Comparison of ENCODE assay signal across 1 cellular context in the genomic region with DNA sequence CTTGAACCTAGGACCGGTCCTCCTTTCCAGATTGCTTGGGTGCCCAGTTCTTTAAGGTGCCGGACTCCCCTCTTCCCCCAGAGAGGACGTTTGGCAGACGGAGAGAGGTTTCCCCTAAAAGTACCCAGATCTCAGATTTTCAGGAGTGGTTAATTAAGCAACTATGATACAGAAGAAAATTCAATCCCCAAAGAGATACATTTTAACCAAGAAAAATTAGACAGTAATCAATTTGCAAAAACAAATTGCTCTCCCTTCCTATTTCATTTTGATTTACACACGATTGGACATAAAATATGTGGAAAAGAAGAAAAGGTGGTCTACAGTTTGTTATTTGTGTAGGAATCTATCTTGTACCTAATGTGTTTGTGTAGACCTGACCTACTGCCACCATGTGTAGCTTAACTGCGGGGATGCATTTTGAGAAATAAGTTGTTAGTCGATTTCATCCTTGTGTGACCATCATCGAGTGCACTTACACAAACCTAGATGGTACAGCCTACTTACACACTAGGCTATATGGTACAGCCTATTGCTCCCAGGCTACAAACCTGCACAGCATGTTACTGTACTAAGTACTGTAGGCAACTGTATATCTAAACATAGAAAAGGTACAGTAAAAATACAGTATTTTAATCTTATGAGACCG.
A peak's percentile ranks its signal among the peaks of the same experiment; 100 is the strongest.
TF ChIP-seq lines count a peak whose summit lies in the region.

No MANE protein-coding gene starts in this region.

TF ChIP-seq in K562, 482 proteins besides CTCF, POLR2A, EP300 and RAD21 (continued from another document):
- TF ChIP-seq, protein P1, sequence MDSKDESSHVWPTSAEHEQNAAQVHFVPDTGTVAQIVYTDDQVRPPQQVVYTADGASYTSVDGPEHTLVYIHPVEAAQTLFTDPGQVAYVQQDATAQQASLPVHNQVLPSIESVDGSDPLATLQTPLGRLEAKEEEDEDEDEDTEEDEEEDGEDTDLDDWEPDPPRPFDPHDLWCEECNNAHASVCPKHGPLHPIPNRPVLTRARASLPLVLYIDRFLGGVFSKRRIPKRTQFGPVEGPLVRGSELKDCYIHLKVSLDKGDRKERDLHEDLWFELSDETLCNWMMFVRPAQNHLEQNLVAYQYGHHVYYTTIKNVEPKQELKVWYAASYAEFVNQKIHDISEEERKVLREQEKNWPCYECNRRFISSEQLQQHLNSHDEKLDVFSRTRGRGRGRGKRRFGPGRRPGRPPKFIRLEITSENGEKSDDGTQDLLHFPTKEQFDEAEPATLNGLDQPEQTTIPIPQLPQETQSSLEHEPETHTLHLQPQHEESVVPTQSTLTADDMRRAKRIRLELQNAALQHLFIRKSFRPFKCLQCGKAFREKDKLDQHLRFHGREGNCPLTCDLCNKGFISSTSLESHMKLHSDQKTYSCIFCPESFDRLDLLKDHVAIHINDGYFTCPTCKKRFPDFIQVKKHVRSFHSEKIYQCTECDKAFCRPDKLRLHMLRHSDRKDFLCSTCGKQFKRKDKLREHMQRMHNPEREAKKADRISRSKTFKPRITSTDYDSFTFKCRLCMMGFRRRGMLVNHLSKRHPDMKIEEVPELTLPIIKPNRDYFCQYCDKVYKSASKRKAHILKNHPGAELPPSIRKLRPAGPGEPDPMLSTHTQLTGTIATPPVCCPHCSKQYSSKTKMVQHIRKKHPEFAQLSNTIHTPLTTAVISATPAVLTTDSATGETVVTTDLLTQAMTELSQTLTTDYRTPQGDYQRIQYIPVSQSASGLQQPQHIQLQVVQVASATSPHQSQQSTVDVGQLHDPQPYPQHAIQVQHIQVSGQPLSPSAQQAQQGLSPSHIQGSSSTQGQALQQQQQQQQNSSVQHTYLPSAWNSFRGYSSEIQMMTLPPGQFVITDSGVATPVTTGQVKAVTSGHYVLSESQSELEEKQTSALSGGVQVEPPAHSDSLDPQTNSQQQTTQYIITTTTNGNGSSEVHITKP (IDR thresholded peaks at IDR 0.05; ENCODE audit: partially characterized antibody), result peak; percentile 88
- TF ChIP-seq RBFOX2 (IDR thresholded peaks at IDR 0.05; ENCODE audit: low read depth, low read length), result no peak
